ENCODE assay signal across 22 cellular contexts in the genomic region with DNA sequence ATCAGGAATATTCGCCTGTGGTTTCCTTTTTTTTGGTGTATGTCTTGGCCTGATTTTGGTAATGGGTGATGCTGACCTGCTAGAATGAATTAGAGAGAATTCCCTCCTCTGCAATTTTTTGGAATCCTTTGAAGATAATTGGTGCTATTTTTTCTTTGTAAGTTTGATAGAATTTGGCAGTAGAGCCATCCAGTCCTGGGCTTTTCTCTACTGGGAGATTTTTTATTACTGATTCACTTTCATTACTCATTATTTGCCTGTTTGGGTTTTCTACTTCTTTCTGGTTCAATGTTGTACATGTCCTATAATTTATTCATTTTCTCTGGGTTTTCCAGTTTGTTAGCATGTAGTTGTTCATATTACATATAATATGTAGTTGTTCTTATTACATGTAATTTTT. TPM values are rescaled to one million over a fixed set of nuclear protein-coding genes. Genes with fewer than 3 reads are reported as not detected.
A peak's percentile ranks its signal among the peaks of the same experiment; 100 is the strongest.
DNase-seq lines count a peak whose midpoint lies in the region; ATAC-seq, FAIRE-seq and TF ChIP-seq lines count a peak whose summit lies in the region.
"Had no signal": no experiment of that assay in that cellular context is flagged by ENCODE, and none has a peak within 500 bp of the region (broad histone marks: within the 10 kb centered on the region; RNA-seq: fewer than 3 reads in every experiment).

No MANE protein-coding gene starts in this region.

- H2BK15ac ChIP-seq in mesenchymal stem cell (ENCODE audit: low read depth, poor library complexity, severe bottlenecking) = no peak overlapping the region

- 83% methylated on average over 1 of the region's 1 CpG for WGBS in mesenchymal stem cell

- peak; percentile 89 for FAIRE-seq in endometrium (lab: Jason Lieb, UNC)
- FAIRE-seq: A549, GM12878, H54 had no signal

- no peaks in the 10 kb centered on the region for H3K4me1 ChIP-seq in mesenchymal stem cell (ENCODE audit: control insufficient read depth, insufficient read depth, low read depth, low read length)
- H3K4me1 ChIP-seq: A549, Caco-2 had no signal

- no peak overlapping the region for H2AK5ac ChIP-seq in mesenchymal stem cell (ENCODE audit: low read length, severe bottlenecking)

- no peak overlapping the region for H3K4ac ChIP-seq in mesenchymal stem cell (ENCODE audit: low read depth in 1 of 2, low read length in 2 of 2)

- H3K79me1 ChIP-seq in mesenchymal stem cell (replicated peaks; ENCODE audit: low read length, poor library complexity, severe bottlenecking) = no peaks in the 10 kb centered on the region

- H2AFZ ChIP-seq in mesenchymal stem cell (ENCODE audit: low read depth, low read length) = no peak overlapping the region
- H2AFZ ChIP-seq: GM23338 had no signal

- no peak overlapping the region for H3K14ac ChIP-seq in mesenchymal stem cell (ENCODE audit: low read length in 2 of 2)

- H3K27ac ChIP-seq in mesenchymal stem cell (ENCODE audit: low read length, poor library complexity, severe bottlenecking) = no peak overlapping the region
- H3K27ac ChIP-seq: 22Rv1, A549, C4-2B, HL-60 had no signal

- H2BK120ac ChIP-seq in mesenchymal stem cell (ENCODE audit: low read depth, low read length) = no peak overlapping the region

- H3K4me3 Mint-ChIP-seq in activated T-cell treated with anti-CD3 and anti-CD28 coated beads, Interleukin-2, amount 50 U/mL, for 72 hours = no peak overlapping the region
- no peak overlapping the region for H3K4me3 Mint-ChIP-seq in activated T-cell treated with anti-CD3 and anti-CD28 coated beads, Interleukin-2, amount 50 U/mL, for 4 hours
- H3K4me3 Mint-ChIP-seq in activated CD4-positive, alpha-beta T cell treated with anti-CD3 and anti-CD28 coated beads, Interleukin-2, amount 10 ng/mL, durations not matched to agents 7 days and 5 days = no peak overlapping the region
- H3K4me3 Mint-ChIP-seq: CD4-positive, alpha-beta T cell; GM23338 had no signal

- ATAC-seq in activated T-cell treated with anti-CD3 and anti-CD28 coated beads, Interleukin-2, amount 50 U/mL, for 72 hours (replicated peaks in 1 of 2) = no peak
- no peak for ATAC-seq in activated T-cell treated with anti-CD3 and anti-CD28 coated beads, Interleukin-2, amount 50 U/mL, for 4 hours
- ATAC-seq in HG02798 (IDR thresholded peaks at IDR 0.05; ENCODE audit: poor library complexity, unreplicated experiment) = no peak
- ATAC-seq: A549, GM12878, GM23338 had no signal

- H2BK12ac ChIP-seq in mesenchymal stem cell (ENCODE audit: low read length in 2 of 2) = no peak overlapping the region

- H3K36me3 ChIP-seq in mesenchymal stem cell (ENCODE audit: control insufficient read depth in 1 of 2, insufficient read depth in 2 of 2, low read depth in 1 of 2, low read length in 2 of 2) = no peaks in the 10 kb centered on the region

- no peaks in the 10 kb centered on the region for H3K4me1 Mint-ChIP-seq in activated T-cell treated with anti-CD3 and anti-CD28 coated beads, Interleukin-2, amount 50 U/mL, for 72 hours (ENCODE audit: low read depth)
- no peaks in the 10 kb centered on the region for H3K4me1 Mint-ChIP-seq in activated T-cell treated with anti-CD3 and anti-CD28 coated beads, Interleukin-2, amount 50 U/mL, for 4 hours (ENCODE audit: low read depth)
- no peaks in the 10 kb centered on the region for H3K4me1 Mint-ChIP-seq in activated CD4-positive, alpha-beta T cell treated with anti-CD3 and anti-CD28 coated beads, Interleukin-2, amount 10 ng/mL, durations not matched to agents 7 days and 5 days
- H3K4me1 Mint-ChIP-seq: GM23338 had no signal

- H4K8ac ChIP-seq in mesenchymal stem cell (ENCODE audit: low read length) = no peak overlapping the region

- H3K23ac ChIP-seq in mesenchymal stem cell (ENCODE audit: low read length in 2 of 2) = no peak overlapping the region

- H3K4me2 ChIP-seq in mesenchymal stem cell (ENCODE audit: low read length, poor library complexity, severe bottlenecking) = no peak overlapping the region
- H3K4me2 ChIP-seq: A549, GM23338 had no signal

- no peak for TF ChIP-seq CTCF in GM10266 (IDR thresholded peaks at IDR 0.05; ENCODE audit: control insufficient read depth, insufficient read depth, low read depth, missing control alignments)

- peak overlapping the region; percentile 8 for H2BK5ac ChIP-seq in mesenchymal stem cell (ENCODE audit: low read depth, low read length, poor library complexity, severe bottlenecking)

- no peak overlapping the region for H3K9ac ChIP-seq in mesenchymal stem cell (ENCODE audit: low read length)

- H3K18ac ChIP-seq in mesenchymal stem cell (ENCODE audit: low read depth in 1 of 2, low read length in 2 of 2) = no peak overlapping the region

- no peak overlapping the region for H4K91ac ChIP-seq in mesenchymal stem cell (ENCODE audit: low read length)

- peaks cover 6 to 9% of the 10 kb centered on the region in 2 donors for H3K9me3 Mint-ChIP-seq in activated T-cell treated with anti-CD3 and anti-CD28 coated beads, Interleukin-2, amount 50 U/mL, for 72 hours
- peaks cover 6% of the 10 kb centered on the region for H3K9me3 Mint-ChIP-seq in activated T-cell treated with anti-CD3 and anti-CD28 coated beads, Interleukin-2, amount 50 U/mL, for 4 hours
- H3K9me3 Mint-ChIP-seq in activated CD4-positive, alpha-beta T cell treated with anti-CD3 and anti-CD28 coated beads, Interleukin-2, amount 10 ng/mL, durations not matched to agents 7 days and 5 days = peaks cover 3% of the 10 kb centered on the region

- POLR2A ChIA-PET in activated CD4-positive, alpha-beta T cell treated with anti-CD3 and anti-CD28 coated beads, Interleukin-2, amount 10 ng/mL, durations not matched to agents 7 days and 5 days (lab: Charles Lee) = no interaction called here

- peaks cover 9% of the 10 kb centered on the region for H3K9me3 ChIP-seq in mesenchymal stem cell (ENCODE audit: control insufficient read depth, low read length)
- H3K9me3 ChIP-seq: A549 had no signal

- H3K27me3 ChIP-seq in mesenchymal stem cell (ENCODE audit: control insufficient read depth in 1 of 2, insufficient read depth in 1 of 2, low read length in 2 of 2) = no peaks in the 10 kb centered on the region

- H3K4me3 ChIP-seq in mesenchymal stem cell (ENCODE audit: insufficient read depth in 1 of 2, low read depth in 1 of 2, low read length in 2 of 2) = no peak overlapping the region
- H3K4me3 ChIP-seq: A549, GM12878, GM23338 had no signal

- peaks cover 24% of the 10 kb centered on the region for H3K27me3 Mint-ChIP-seq in activated T-cell treated with anti-CD3 and anti-CD28 coated beads, Interleukin-2, amount 50 U/mL, for 72 hours (ENCODE audit: low read depth)
- peaks cover 24% of the 10 kb centered on the region for H3K27me3 Mint-ChIP-seq in activated T-cell treated with anti-CD3 and anti-CD28 coated beads, Interleukin-2, amount 50 U/mL, for 4 hours (ENCODE audit: low read depth)
- H3K27me3 Mint-ChIP-seq in activated CD4-positive, alpha-beta T cell treated with anti-CD3 and anti-CD28 coated beads, Interleukin-2, amount 10 ng/mL, durations not matched to agents 7 days and 5 days = peaks cover 20% of the 10 kb centered on the region

- H3K27ac Mint-ChIP-seq in activated T-cell treated with anti-CD3 and anti-CD28 coated beads, Interleukin-2, amount 50 U/mL, for 72 hours = peak overlapping the region; percentile 56
- no peak overlapping the region for H3K27ac Mint-ChIP-seq in activated CD4-positive, alpha-beta T cell treated with anti-CD3 and anti-CD28 coated beads, Interleukin-2, amount 10 ng/mL, durations not matched to agents 7 days and 5 days
- H3K27ac Mint-ChIP-seq: CD4-positive, alpha-beta T cell; GM23338 had no signal

- CTCF ChIA-PET in activated CD4-positive, alpha-beta T cell treated with anti-CD3 and anti-CD28 coated beads, Interleukin-2, amount 10 ng/mL, durations not matched to agents 7 days and 5 days (lab: Charles Lee) = no interaction called here

- H3K36me3 Mint-ChIP-seq in activated T-cell treated with anti-CD3 and anti-CD28 coated beads, Interleukin-2, amount 50 U/mL, for 72 hours (ENCODE audit: insufficient read depth in 2 of 2) = peaks cover 0 to 8% of the 10 kb centered on the region in 2 donors
- H3K36me3 Mint-ChIP-seq in activated T-cell treated with anti-CD3 and anti-CD28 coated beads, Interleukin-2, amount 50 U/mL, for 4 hours (ENCODE audit: insufficient read depth) = no peaks in the 10 kb centered on the region
- no peaks in the 10 kb centered on the region for H3K36me3 Mint-ChIP-seq in activated CD4-positive, alpha-beta T cell treated with anti-CD3 and anti-CD28 coated beads, Interleukin-2, amount 10 ng/mL, durations not matched to agents 7 days and 5 days (ENCODE audit: low read depth)

- no peak for DNase-seq in activated T-cell treated with anti-CD3 and anti-CD28 coated beads, Interleukin-2, amount 50 U/mL, for 72 hours
- no peak for DNase-seq in activated T-cell treated with anti-CD3 and anti-CD28 coated beads, Interleukin-2, amount 50 U/mL, for 4 hours
- DNase-seq in mesenchymal stem cell (no peak), NCI-H2171 (lab: John Stamatoyannopoulos, UW) (no peak), GM10266 (ENCODE audit: extremely low spot score) (no peak)
- no peak for DNase-seq in activated CD4-positive, alpha-beta T cell treated with anti-CD3 and anti-CD28 coated beads, Interleukin-2, amount 10 ng/mL, durations not matched to agents 7 days and 5 days
- DNase-seq: AML-193; Caco-2; CD4-positive, alpha-beta T cell; GDM1; HCEC 1CT had no signal

RNA-seq across cellular contexts. Expression of a gene that starts 48.7 kb away (rescaled TPM):
- total RNA-seq in activated T-cell treated with anti-CD3 and anti-CD28 coated beads, Interleukin-2, amount 50 U/mL, for 72 hours = not detected
- not detected for total RNA-seq in activated T-cell treated with anti-CD3 and anti-CD28 coated beads, Interleukin-2, amount 50 U/mL, for 4 hours
- not detected for polyA plus RNA-seq in mesenchymal stem cell (2013, experiment 1 of 2)
- not detected for polyA plus RNA-seq in mesenchymal stem cell (2013, experiment 2 of 2)
- not detected for total RNA-seq in activated CD4-positive, alpha-beta T cell treated with anti-CD3 and anti-CD28 coated beads, Interleukin-2, amount 10 ng/mL, durations not matched to agents 7 days and 5 days
- total RNA-seq: Caco-2; CD4-positive, alpha-beta T cell; GM12878; GM23338; HT1080 had no signal
- polyA plus RNA-seq: A549, BJ, GM12878 had no signal
